20 cellular contexts compared by ENCODE assay signal in the genomic region with DNA sequence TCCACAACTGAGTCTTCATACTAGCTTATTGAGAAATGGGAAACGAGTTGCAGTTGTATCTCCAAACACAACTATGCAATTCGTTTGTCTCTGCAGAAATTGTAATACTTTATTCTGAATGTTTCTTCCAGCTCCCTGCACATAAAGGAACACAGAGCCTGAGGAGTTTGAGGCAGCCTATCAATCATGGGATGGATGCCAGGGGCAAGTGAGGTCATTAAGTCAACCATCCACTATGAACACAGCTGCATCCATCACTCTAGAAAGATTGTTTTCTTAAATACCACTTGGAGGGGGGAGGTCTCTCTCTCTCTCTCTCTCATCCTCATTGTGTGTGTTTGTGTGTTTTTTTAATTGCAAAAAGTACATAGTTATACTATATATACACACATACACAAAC. TPM values are rescaled to one million over a fixed set of nuclear protein-coding genes. Genes with fewer than 3 reads are reported as not detected.
DNase-seq lines count a peak whose midpoint lies in the region; FAIRE-seq and TF ChIP-seq lines count a peak whose summit lies in the region.
"Had no signal": no experiment of that assay in that cellular context is flagged by ENCODE, and none has a peak within 500 bp of the region (broad histone marks: within the 10 kb centered on the region; RNA-seq: fewer than 3 reads in every experiment).

No MANE protein-coding gene starts in this region.

- no peak overlapping the region for H2AFZ ChIP-seq in Karpas-422 (ENCODE audit: low read length)

- H3K4me1 ChIP-seq in Karpas-422 (ENCODE audit: low read length) = peaks cover 21% of the 10 kb centered on the region

- H3K9ac ChIP-seq in Karpas-422 (ENCODE audit: low read length) = no peak overlapping the region
- H3K9ac ChIP-seq: KMS-11 had no signal

- H3K27me3 Mint-ChIP-seq in activated CD4-positive, alpha-beta T cell treated with anti-CD3 and anti-CD28 coated beads, Interleukin-2, amount 10 ng/mL, durations not matched to agents 24 days and 14 days = peaks cover 38% of the 10 kb centered on the region
- H3K27me3 Mint-ChIP-seq in neural crest cell (ENCODE audit: low read depth) = peaks cover 65% of the 10 kb centered on the region

- no peaks in the 10 kb centered on the region for H3K36me3 ChIP-seq in Karpas-422 (ENCODE audit: insufficient read depth, low read length)

- DNase-seq in activated CD4-positive, alpha-beta T cell treated with anti-CD3 and anti-CD28 coated beads, Interleukin-2, amount 10 ng/mL, durations not matched to agents 24 days and 14 days = no peak
- DNase-seq in activated CD4-positive, alpha-beta T cell treated with anti-CD3 and anti-CD28 coated beads, Interleukin-2, amount 50 U/mL, for 1 hour = no peak
- DNase-seq in LHCN-M2 (ENCODE audit: low read depth) (peak; percentile 85), SHP77 (lab: John Stamatoyannopoulos, UW) (peak; percentile 13 to 34), neural crest cell (ENCODE audit: low read depth, low spot score) (no peak), Karpas-422 (no peak), D721Med (ENCODE audit: insufficient read length, low spot score) (no peak), NOMO-1 treated with dmso at 0.1 percent for 144 hours (lab: John Stamatoyannopoulos, UW; ENCODE audit: unreplicated experiment) (no peak)
- DNase-seq: Calu3; CD4-positive, alpha-beta memory T cell; HFFc6; NCI-H1105 treated with DMSO at 0.1 percent for 48 hours; NCI-H2029 treated with DMSO at 0.1 percent for 48 hours; NCI-H2171 treated with DMSO at 0.1 percent for 48 hours; NK-92 treated with Interleukin-12 subunit alpha and Interleukin-12 subunit beta, amount 100 ng/mL, for 24 hours; T-helper 9 cell had no signal

- no peaks in the 10 kb centered on the region for H4K20me1 ChIP-seq in Karpas-422 (ENCODE audit: insufficient read depth, low read depth, low read length)

- H3K9me3 Mint-ChIP-seq in activated CD4-positive, alpha-beta T cell treated with anti-CD3 and anti-CD28 coated beads, Interleukin-2, amount 10 ng/mL, durations not matched to agents 24 days and 14 days = no peaks in the 10 kb centered on the region
- no peaks in the 10 kb centered on the region for H3K9me3 Mint-ChIP-seq in neural crest cell

- no peaks in the 10 kb centered on the region for H3K9me3 ChIP-seq in Karpas-422 (ENCODE audit: low read length)

- peak overlapping the region; percentile 20 for H3K4me3 Mint-ChIP-seq in activated CD4-positive, alpha-beta T cell treated with anti-CD3 and anti-CD28 coated beads, Interleukin-2, amount 10 ng/mL, durations not matched to agents 24 days and 14 days
- H3K4me3 Mint-ChIP-seq in neural crest cell = peak overlapping the region; percentile 63
- H3K4me3 Mint-ChIP-seq: B cell, HFFc6 had no signal

- H3K4me2 ChIP-seq in Karpas-422 (ENCODE audit: low read depth, low read length, poor library complexity, severe bottlenecking) = no peak overlapping the region
- H3K4me2 ChIP-seq: KMS-11 had no signal

- no peak overlapping the region for H3K4me3 ChIP-seq in Karpas-422 (ENCODE audit: low read length)

- TF ChIP-seq CTCF in neural crest cell (conservative IDR thresholded peaks at IDR 0.05) (no peak), D721Med (IDR thresholded peaks at IDR 0.05; ENCODE audit: insufficient read depth, missing control alignments) (no peak)

- H3K79me2 ChIP-seq in Karpas-422 (ENCODE audit: low read length) = peaks cover 21% of the 10 kb centered on the region

- intact Hi-C loops in activated CD4-positive, alpha-beta T cell treated with anti-CD3 and anti-CD28 coated beads, Interleukin-2, amount 10 ng/mL, durations not matched to agents 24 days and 14 days (cut with micrococcal nuclease) = loop anchor here (5.0 kb wide), 3 partner anchors 67 to 452 kb away; partner anchors contain the start of gene SFPQ

- peaks cover 3% of the 10 kb centered on the region for H3K36me3 Mint-ChIP-seq in activated CD4-positive, alpha-beta T cell treated with anti-CD3 and anti-CD28 coated beads, Interleukin-2, amount 10 ng/mL, durations not matched to agents 24 days and 14 days (ENCODE audit: low read depth)
- H3K36me3 Mint-ChIP-seq in neural crest cell (ENCODE audit: low read depth) = peaks cover 2% of the 10 kb centered on the region

- no peak overlapping the region for H3K27ac ChIP-seq in Karpas-422 (ENCODE audit: low read length)
- H3K27ac ChIP-seq: KMS-11 had no signal

- peaks cover 11% of the 10 kb centered on the region for H3K4me1 Mint-ChIP-seq in activated CD4-positive, alpha-beta T cell treated with anti-CD3 and anti-CD28 coated beads, Interleukin-2, amount 10 ng/mL, durations not matched to agents 24 days and 14 days
- peaks cover 24% of the 10 kb centered on the region for H3K4me1 Mint-ChIP-seq in neural crest cell

- H3K9me2 ChIP-seq in Karpas-422 (replicated peaks; ENCODE audit: insufficient read depth, low read length) = no peaks in the 10 kb centered on the region

- no peak overlapping the region for H3K27ac Mint-ChIP-seq in activated CD4-positive, alpha-beta T cell treated with anti-CD3 and anti-CD28 coated beads, Interleukin-2, amount 10 ng/mL, durations not matched to agents 24 days and 14 days
- no peak overlapping the region for H3K27ac Mint-ChIP-seq in neural crest cell (ENCODE audit: unreplicated experiment)
- H3K27ac Mint-ChIP-seq: B cell, HFFc6 had no signal

- H3K27me3 ChIP-seq in Karpas-422 (ENCODE audit: low read length) = no peaks in the 10 kb centered on the region

- FAIRE-seq in D721Med (lab: Jason Lieb, UNC) = no peak
- FAIRE-seq: GM12892, H1 had no signal

RNA-seq across cellular contexts. Expression of gene PSMB2, which starts 2.9 kb away (rescaled TPM):
- total RNA-seq in activated CD4-positive, alpha-beta T cell treated with anti-CD3 and anti-CD28 coated beads, Interleukin-2, amount 10 ng/mL, durations not matched to agents 24 days and 14 days = 133 TPM in 2 replicates
- total RNA-seq in LHCN-M2 (2014; rRNA removed) = 47.5 and 50.5 TPM in 2 replicates
- 92.3 TPM for polyA plus RNA-seq in LHCN-M2 (2012)
- 104 and 105 TPM in 2 replicates for total RNA-seq in neural crest cell
- 28.4 and 59.7 TPM in 2 replicates for total RNA-seq in Karpas-422 (2014; rRNA removed; shearing (Covaris generic); ENCODE audit: low replicate concordance)

Comparison
In these comparisons a context has a peak if more than half of its experiments do, and no peak if none do; other contexts are left out.
1. DNase-seq: peak in LHCN-M2 (single experiment) and SHP77 (2 of 2); none in activated CD4-positive, alpha-beta T cell treated with anti-CD3 and anti-CD28 coated beads, Interleukin-2, amount 10 ng/mL, durations not matched to agents 24 days and 14 days (single experiment), activated CD4-positive, alpha-beta T cell treated with anti-CD3 and anti-CD28 coated beads, Interleukin-2, amount 50 U/mL, for 1 hour (single experiment), neural crest cell (single experiment), Karpas-422 (single experiment), D721Med (single experiment) and NOMO-1 treated with dmso at 0.1 percent for 144 hours (single experiment).